27 cellular contexts compared by ENCODE assay signal in the genomic region with DNA sequence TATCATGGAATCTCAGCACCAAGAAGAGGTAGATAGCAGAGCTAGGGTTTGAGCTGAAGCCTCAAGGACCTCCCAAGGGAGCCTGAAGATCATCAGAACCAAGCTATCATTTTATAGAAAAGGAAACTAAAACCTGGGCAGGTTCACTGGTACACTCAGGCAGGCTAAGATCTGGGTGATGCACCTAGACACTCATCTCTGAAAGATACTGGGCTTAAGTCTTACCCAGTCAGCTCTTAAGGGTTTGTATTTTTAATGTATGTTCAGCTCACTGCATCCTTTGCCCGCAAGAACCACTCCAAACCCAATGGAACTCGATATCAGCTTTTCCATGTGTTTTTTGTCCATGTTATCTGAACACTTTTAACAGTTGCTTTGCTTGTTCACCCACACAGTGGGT.
"Had no signal": no experiment of that assay in that cellular context is flagged by ENCODE, and none has a peak within 500 bp of the region (broad histone marks: within the 10 kb centered on the region; RNA-seq: fewer than 3 reads in every experiment).

No MANE protein-coding gene starts in this region.

- H3K27me3 Mint-ChIP-seq: activated CD4-positive, alpha-beta memory T cell treated with anti-CD3 and anti-CD28 coated beads for 36 hours had no signal

- ATAC-seq: activated CD4-positive, CD25-positive, alpha-beta regulatory T cell treated with anti-CD3 and anti-CD28 coated beads, Interleukin-2, amount 50 U/mL, for 24 hours; gastroesophageal sphincter; left colon; naive thymus-derived CD4-positive, alpha-beta T cell; right cardiac atrium; upper lobe of right lung had no signal

- FAIRE-seq: colon, keratinocyte, TTC549 had no signal

- H3K27ac ChIP-seq: stomach, upper lobe of right lung, WERI-Rb-1 had no signal

- H3K27me3 ChIP-seq: gastroesophageal sphincter, stomach, upper lobe of right lung had no signal

- H3K4me1 ChIP-seq: gastroesophageal sphincter, stomach, upper lobe of right lung had no signal

- H3K9me3 Mint-ChIP-seq: central memory CD8-positive, alpha-beta T cell had no signal

- H3K27ac Mint-ChIP-seq: activated CD4-positive, alpha-beta memory T cell treated with anti-CD3 and anti-CD28 coated beads for 36 hours; activated naive CD4-positive, alpha-beta T cell treated with anti-CD3 and anti-CD28 coated beads, Interleukin-2, amount 10 ng/mL, durations not matched to agents 7 days and 5 days; activated T-helper 1 cell treated with anti-CD3 and anti-CD28 coated beads, Interleukin-12 subunit alpha, Interleukin-12 subunit beta, Interleukin-2, Interleukin-4 antibody, amounts not matched to agents 30 ng/mL and 10 ng/mL and 1 ng/mL, durations not matched to agents 14 hours and 24 hours and 36 hours; mesothelial cell of epicardium; naive thymus-derived CD4-positive, alpha-beta T cell; stimulated activated naive B cell treated with anti-CD40 and anti-IgM and Interleukin-4, amounts not matched to agents 10 μg/mL and 1 μg/mL and 100 μg/mL, for 72 hours had no signal

- H3K4me3 ChIP-seq: gastroesophageal sphincter, stomach, upper lobe of right lung had no signal

- DNase-seq: activated CD4-positive, alpha-beta memory T cell treated with anti-CD3 and anti-CD28 coated beads for 36 hours; activated CD4-positive, alpha-beta T cell treated with anti-CD3 and anti-CD28 coated beads for 48 hours; activated CD8-positive, alpha-beta memory T cell treated with anti-CD3 and anti-CD28 coated beads, Interleukin-2, amount 50 U/mL, for 4 hours; activated gamma-delta T cell; activated naive CD4-positive, alpha-beta T cell treated with anti-CD3 and anti-CD28 coated beads, Interleukin-2, amount 10 ng/mL, durations not matched to agents 7 days and 5 days; activated T-cell treated with anti-CD3 and anti-CD28 coated beads, Interleukin-2, amount 50 U/mL, for 1 hour; amniotic stem cell; effector memory CD4-positive, alpha-beta T cell; erythroblast; left colon; naive thymus-derived CD4-positive, alpha-beta T cell; right cardiac atrium; stimulated activated CD4-positive, alpha-beta T cell treated with anti-CD3 and anti-CD28 coated beads, Interleukin-15, amount 100 ng/mL, for 24 hours; stimulated activated CD4-positive, alpha-beta T cell treated with anti-CD3 and anti-CD28 coated beads, Interleukin-2, amount 100 ng/mL, for 24 hours; stimulated activated naive B cell treated with anti-CD40 and anti-IgM and Interleukin-4, amounts not matched to agents 10 μg/mL and 1 μg/mL and 100 μg/mL, for 72 hours; stomach; T-helper 9 cell; upper lobe of right lung; WERI-Rb-1 had no signal

- H3K36me3 ChIP-seq: gastroesophageal sphincter, stomach, upper lobe of right lung, WERI-Rb-1 had no signal

- H3K9me3 ChIP-seq: upper lobe of right lung had no signal

- H3K4me1 Mint-ChIP-seq: central memory CD8-positive, alpha-beta T cell; mesothelial cell of epicardium had no signal

- H3K4me3 Mint-ChIP-seq: activated CD4-positive, alpha-beta memory T cell treated with anti-CD3 and anti-CD28 coated beads for 36 hours; activated naive CD4-positive, alpha-beta T cell treated with anti-CD3 and anti-CD28 coated beads, Interleukin-2, amount 10 ng/mL, durations not matched to agents 7 days and 5 days; activated T-helper 1 cell treated with anti-CD3 and anti-CD28 coated beads, Interleukin-12 subunit alpha, Interleukin-12 subunit beta, Interleukin-2, Interleukin-4 antibody, amounts not matched to agents 30 ng/mL and 10 ng/mL and 1 ng/mL, durations not matched to agents 14 hours and 24 hours and 36 hours; central memory CD8-positive, alpha-beta T cell; mesothelial cell of epicardium; naive thymus-derived CD4-positive, alpha-beta T cell; stimulated activated naive B cell treated with anti-CD40 and anti-IgM and Interleukin-4, amounts not matched to agents 10 μg/mL and 1 μg/mL and 100 μg/mL, for 72 hours had no signal
